ENCODE assay signal across 29 cellular contexts in genomic region chr10:61078542-61078941, GRCh38.
DNase-seq lines count a peak whose midpoint lies in the region; ATAC-seq and TF ChIP-seq lines count a peak whose summit lies in the region.
"Had no signal": no experiment of that assay in that cellular context is flagged by ENCODE, and none has a peak within 500 bp of the region (broad histone marks: within the 10 kb centered on the region; RNA-seq: fewer than 3 reads in every experiment).

No MANE protein-coding gene starts in this region.

- H3K4me2 ChIP-seq in mesenchymal stem cell (ENCODE audit: low read length, poor library complexity, severe bottlenecking): no peak overlapping the region

- no peaks in the 10 kb centered on the region for H3K36me3 Mint-ChIP-seq in naive thymus-derived CD8-positive, alpha-beta T cell
- H3K36me3 Mint-ChIP-seq: activated naive CD4-positive, alpha-beta T cell treated with anti-CD3 and anti-CD28 coated beads, Interleukin-2, amount 10 ng/mL, durations not matched to agents 7 days and 5 days; CD4-positive, alpha-beta memory T cell; naive thymus-derived CD4-positive, alpha-beta T cell had no signal

- no peak overlapping the region for H2BK5ac ChIP-seq in mesenchymal stem cell (ENCODE audit: low read depth, low read length, poor library complexity, severe bottlenecking)

- POLR2A ChIA-PET in naive thymus-derived CD8-positive, alpha-beta T cell (lab: Charles Lee): no interaction called here

- H3K27ac ChIP-seq in mesenchymal stem cell (ENCODE audit: low read length, poor library complexity, severe bottlenecking): no peak overlapping the region
- H3K27ac ChIP-seq: breast epithelium, colonic mucosa, left lung, psoas muscle, SJSA1, thyroid gland, vagina had no signal

- no peak overlapping the region for H2AFZ ChIP-seq in mesenchymal stem cell (ENCODE audit: low read depth, low read length)

- peaks cover 0 to 16% of the 10 kb centered on the region in 2 experiments for H3K27me3 ChIP-seq in mesenchymal stem cell (ENCODE audit: control insufficient read depth in 1 of 2, insufficient read depth in 1 of 2, low read length in 2 of 2)
- H3K27me3 ChIP-seq: breast epithelium, colonic mucosa, left lung, SJSA1, thyroid gland, vagina had no signal

- H2AK5ac ChIP-seq in mesenchymal stem cell (ENCODE audit: low read length, severe bottlenecking): no peak overlapping the region

- no peak overlapping the region for H3K18ac ChIP-seq in mesenchymal stem cell (ENCODE audit: low read depth in 1 of 2, low read length in 2 of 2)

- H3K36me3 ChIP-seq in mesenchymal stem cell (ENCODE audit: control insufficient read depth in 1 of 2, insufficient read depth in 2 of 2, low read depth in 1 of 2, low read length in 2 of 2): no peaks in the 10 kb centered on the region
- H3K36me3 ChIP-seq: breast epithelium, colonic mucosa, left lung, SJSA1, thyroid gland, vagina had no signal

- no peak overlapping the region for H3K9ac ChIP-seq in mesenchymal stem cell (ENCODE audit: low read length)

- H3K4me3 ChIP-seq in choroid plexus epithelial cell (ENCODE audit: low read depth, low read length): no peak overlapping the region
- H3K4me3 ChIP-seq in mesenchymal stem cell (ENCODE audit: insufficient read depth in 1 of 2, low read depth in 1 of 2, low read length in 2 of 2): no peak overlapping the region
- H3K4me3 ChIP-seq: breast epithelium, colonic mucosa, left lung, psoas muscle, SJSA1, thyroid gland, vagina had no signal

- H2BK15ac ChIP-seq in mesenchymal stem cell (ENCODE audit: low read depth, poor library complexity, severe bottlenecking): no peak overlapping the region

- H3K4ac ChIP-seq in mesenchymal stem cell (ENCODE audit: low read depth in 1 of 2, low read length in 2 of 2): no peak overlapping the region

- no peak overlapping the region for H4K91ac ChIP-seq in mesenchymal stem cell (ENCODE audit: low read length)

- no peaks in the 10 kb centered on the region for H3K4me1 Mint-ChIP-seq in naive thymus-derived CD8-positive, alpha-beta T cell
- H3K4me1 Mint-ChIP-seq: activated CD4-positive, alpha-beta memory T cell treated with anti-CD3 and anti-CD28 coated beads, Interleukin-2, amount 10 ng/mL, durations not matched to agents 7 days and 5 days; activated naive CD4-positive, alpha-beta T cell treated with anti-CD3 and anti-CD28 coated beads, Interleukin-2, amount 10 ng/mL, durations not matched to agents 7 days and 5 days; CD4-positive, alpha-beta memory T cell; naive thymus-derived CD4-positive, alpha-beta T cell had no signal

- peaks cover 0 to 10% (median 0%) of the 10 kb centered on the region in 5 donors for H3K27me3 Mint-ChIP-seq in naive thymus-derived CD8-positive, alpha-beta T cell
- H3K27me3 Mint-ChIP-seq: activated naive CD4-positive, alpha-beta T cell treated with anti-CD3 and anti-CD28 coated beads, Interleukin-2, amount 10 ng/mL, durations not matched to agents 7 days and 5 days; stimulated activated naive CD8-positive, alpha-beta T cell treated with anti-CD3 and anti-CD28 coated beads, Interleukin-15, Interleukin-2, amounts not matched to agents 100 ng/mL and 50 ng/mL, for 24 hours had no signal

- H3K4me1 ChIP-seq in mesenchymal stem cell (ENCODE audit: control insufficient read depth, insufficient read depth, low read depth, low read length): no peaks in the 10 kb centered on the region
- H3K4me1 ChIP-seq: breast epithelium, colonic mucosa, left lung, psoas muscle, SJSA1, thyroid gland, vagina had no signal

- H3K9me3 Mint-ChIP-seq in naive thymus-derived CD8-positive, alpha-beta T cell: peaks cover 0 to 2% (median 0%) of the 10 kb centered on the region in 9 donors
- H3K9me3 Mint-ChIP-seq: activated CD4-positive, alpha-beta memory T cell treated with anti-CD3 and anti-CD28 coated beads, Interleukin-2, amount 10 ng/mL, durations not matched to agents 7 days and 5 days; activated naive CD4-positive, alpha-beta T cell treated with anti-CD3 and anti-CD28 coated beads, Interleukin-2, amount 10 ng/mL, durations not matched to agents 7 days and 5 days; stimulated activated naive CD8-positive, alpha-beta T cell treated with anti-CD3 and anti-CD28 coated beads, Interleukin-15, Interleukin-2, amounts not matched to agents 100 ng/mL and 50 ng/mL, for 24 hours had no signal

- H3K23ac ChIP-seq in mesenchymal stem cell (ENCODE audit: low read length in 2 of 2): no peak overlapping the region

- no peaks in the 10 kb centered on the region for H3K79me1 ChIP-seq in mesenchymal stem cell (replicated peaks; ENCODE audit: low read length, poor library complexity, severe bottlenecking)

- H3K9me3 ChIP-seq in mesenchymal stem cell (ENCODE audit: control insufficient read depth, low read length): no peaks in the 10 kb centered on the region
- H3K9me3 ChIP-seq: breast epithelium, colonic mucosa, psoas muscle, SJSA1, thyroid gland, vagina had no signal

- no peak overlapping the region for H3K4me3 Mint-ChIP-seq in naive thymus-derived CD8-positive, alpha-beta T cell
- H3K4me3 Mint-ChIP-seq: activated CD4-positive, alpha-beta memory T cell treated with anti-CD3 and anti-CD28 coated beads, Interleukin-2, amount 10 ng/mL, durations not matched to agents 7 days and 5 days; activated naive CD4-positive, alpha-beta T cell treated with anti-CD3 and anti-CD28 coated beads, Interleukin-2, amount 10 ng/mL, durations not matched to agents 7 days and 5 days; CD4-positive, alpha-beta memory T cell; naive thymus-derived CD4-positive, alpha-beta T cell; stimulated activated naive CD8-positive, alpha-beta T cell treated with anti-CD3 and anti-CD28 coated beads, Interleukin-15, Interleukin-2, amounts not matched to agents 100 ng/mL and 50 ng/mL, for 24 hours had no signal

- H2BK12ac ChIP-seq in mesenchymal stem cell (ENCODE audit: low read length in 2 of 2): no peak overlapping the region

- H3K27ac Mint-ChIP-seq in naive thymus-derived CD8-positive, alpha-beta T cell: no peak overlapping the region
- H3K27ac Mint-ChIP-seq: activated CD4-positive, alpha-beta memory T cell treated with anti-CD3 and anti-CD28 coated beads, Interleukin-2, amount 10 ng/mL, durations not matched to agents 7 days and 5 days; activated naive CD4-positive, alpha-beta T cell treated with anti-CD3 and anti-CD28 coated beads, Interleukin-2, amount 10 ng/mL, durations not matched to agents 7 days and 5 days; naive thymus-derived CD4-positive, alpha-beta T cell; stimulated activated naive CD8-positive, alpha-beta T cell treated with anti-CD3 and anti-CD28 coated beads, Interleukin-15, Interleukin-2, amounts not matched to agents 100 ng/mL and 50 ng/mL, for 24 hours had no signal

- no peak overlapping the region for H3K14ac ChIP-seq in mesenchymal stem cell (ENCODE audit: low read length in 2 of 2)

- DNase-seq in EL (peak; percentile 2), HS-27A (ENCODE audit: low read depth) (peak; percentile 0), choroid plexus epithelial cell (ENCODE audit: low read depth) (peak; percentile 48), mesenchymal stem cell (peak; percentile 18), NCI-H510A treated with DMSO at 0.1 percent for 48 hours (lab: John Stamatoyannopoulos, UW) (no peak), putamen (ENCODE audit: low spot score) (no peak)
- DNase-seq in naive thymus-derived CD8-positive, alpha-beta T cell: no peak
- DNase-seq: activated CD4-positive, alpha-beta memory T cell treated with anti-CD3 and anti-CD28 coated beads, Interleukin-2, amount 10 ng/mL, durations not matched to agents 7 days and 5 days; activated CD8-positive, alpha-beta memory T cell treated with anti-CD3 and anti-CD28 coated beads, Interleukin-2, amount 50 U/mL, for 48 hours; activated naive CD4-positive, alpha-beta T cell treated with anti-CD3 and anti-CD28 coated beads, Interleukin-2, amount 10 ng/mL, durations not matched to agents 7 days and 5 days; CD4-positive, alpha-beta memory T cell; colonic mucosa; effector memory CD4-positive, alpha-beta T cell; left lung; naive thymus-derived CD4-positive, alpha-beta T cell; NCI-H1092; NCI-H1694 treated with DMSO at 0.1 percent for 48 hours; NCI-H526 treated with DMSO at 0.1 percent for 48 hours; nucleus accumbens; psoas muscle; small intestine; T-helper 1 cell; thyroid gland had no signal

- no peak overlapping the region for H4K8ac ChIP-seq in mesenchymal stem cell (ENCODE audit: low read length)

- WGBS in mesenchymal stem cell: 16% methylated on average over 1 of the region's 1 CpG

- no peak for TF ChIP-seq CTCF in choroid plexus epithelial cell (conservative IDR thresholded peaks at IDR 0.05; ENCODE audit: low read depth, low read length)

- no peak for ATAC-seq in GM18870 (IDR thresholded peaks at IDR 0.05; ENCODE audit: unreplicated experiment)
- ATAC-seq in naive thymus-derived CD8-positive, alpha-beta T cell: no peak
- ATAC-seq: activated CD4-positive, CD25-positive, alpha-beta regulatory T cell treated with anti-CD3 and anti-CD28 coated beads, Interleukin-2, amount 50 U/mL, for 24 hours; left lung; naive thymus-derived CD4-positive, alpha-beta T cell; psoas muscle had no signal

- no peak overlapping the region for H2BK120ac ChIP-seq in mesenchymal stem cell (ENCODE audit: low read depth, low read length)

Comparison
In these comparisons a context has a peak if more than half of its experiments do, and no peak if none do; other contexts are left out.
1. DNase-seq: peak in EL (single experiment), HS-27A (single experiment), choroid plexus epithelial cell (single experiment) and mesenchymal stem cell (single experiment); none in NCI-H510A treated with DMSO at 0.1 percent for 48 hours (single experiment), putamen (single experiment) and naive thymus-derived CD8-positive, alpha-beta T cell (0 of 10).